22 cellular contexts compared by ENCODE assay signal in the genomic region with DNA sequence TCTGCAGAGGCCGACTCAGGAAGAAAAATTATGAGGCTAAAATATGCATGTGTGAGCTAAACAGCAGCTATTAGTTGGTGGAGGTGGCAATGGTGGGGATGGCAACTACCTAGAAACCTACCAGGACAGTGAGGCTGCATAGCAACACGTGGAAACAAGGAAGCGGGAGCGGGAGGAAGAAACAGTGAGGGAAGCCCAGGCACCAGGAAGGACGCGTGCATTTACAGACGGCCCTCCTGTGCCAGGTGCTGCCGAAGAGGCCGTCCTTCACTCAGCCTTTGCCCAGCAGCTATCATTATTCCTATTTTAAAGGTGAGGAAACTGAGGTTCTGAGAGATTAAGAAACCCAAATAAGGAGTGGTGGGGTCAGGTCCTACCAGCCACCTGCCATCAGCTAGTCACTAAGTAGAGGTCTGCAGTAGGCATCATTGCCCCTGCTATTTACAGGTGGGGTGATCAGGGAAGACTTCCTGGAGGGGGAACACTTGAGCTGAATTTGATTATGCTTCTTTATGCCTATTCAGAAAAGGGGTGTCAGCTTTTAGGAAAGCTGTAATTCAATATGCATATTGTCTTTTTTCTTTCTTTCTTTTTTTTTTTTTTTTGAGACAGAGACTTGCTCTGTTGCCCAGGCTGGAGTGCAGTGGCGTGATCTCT.
DNase-seq lines count a peak whose midpoint lies in the region; ATAC-seq, FAIRE-seq and TF ChIP-seq lines count a peak whose summit lies in the region.
"Had no signal": no experiment of that assay in that cellular context is flagged by ENCODE, and none has a peak within 500 bp of the region (broad histone marks: within the 10 kb centered on the region; RNA-seq: fewer than 3 reads in every experiment).

No MANE protein-coding gene starts in this region.

- in situ Hi-C loops in K562 (cut with MboI) = no loop called here

- TF ChIP-seq RAD21 in K562 (CRISPR knock-in tag; conservative IDR thresholded peaks at IDR 0.05 in 1 of 2, IDR thresholded peaks at IDR 0.05 in 1 of 2) = no peak

- no peaks in the 10 kb centered on the region for H3K9me1 ChIP-seq in K562 (ENCODE audit: control insufficient read depth, insufficient read depth, low read length)

- no peak overlapping the region for H3K9ac ChIP-seq in K562 (ENCODE audit: insufficient read depth in 1 of 2, low read depth in 2 of 2, low read length in 2 of 2)
- H3K9ac ChIP-seq: BLaER1 had no signal

- 55% methylated on average over 6 of the region's 10 CpGs for WGBS in K562 (ENCODE audit: insufficient coverage, low coverage, missing lambda C conversion rate)
- 90% methylated on average over 10 of the region's 10 CpGs for WGBS in suprapubic skin

- no peak overlapping the region for H3K4me2 ChIP-seq in K562 (ENCODE audit: insufficient read depth, low read length)
- H3K4me2 ChIP-seq in osteoblast (ENCODE audit: insufficient read depth, low read length) = no peak overlapping the region
- H3K4me2 ChIP-seq: BLaER1 had no signal

- no peak overlapping the region for H3K27ac ChIP-seq in K562 (ENCODE audit: extremely low read depth, low read depth, low read length)
- H3K27ac ChIP-seq in upper lobe of right lung = no peak overlapping the region
- no peak overlapping the region for H3K27ac ChIP-seq in osteoblast (ENCODE audit: low read depth, low read length)
- H3K27ac ChIP-seq in suprapubic skin = no peak overlapping the region
- H3K27ac ChIP-seq: BLaER1, SJSA1 had no signal

- no TSS peak for BruUV-seq in K562 (replicated peaks; lab: Mats Ljungman, UMichigan)

- H3K79me2 ChIP-seq in K562 (ENCODE audit: control insufficient read depth, insufficient read depth, low read length) (no peaks in the 10 kb centered on the region), osteoblast (ENCODE audit: insufficient read depth, low read length) (no peaks in the 10 kb centered on the region)

- POLR2A ChIA-PET in K562 (lab: Yijun Ruan, JAX) = interaction anchor here (0.7 to 1.9 kb wide), 4 partner anchors 8 to 52 kb away, joined by 3 to 9 read pairs (median 4); no protein-coding TSS in a partner anchor

- intact Hi-C loops in K562 (cut with micrococcal nuclease) = no loop called here
- intact Hi-C loops in posterior vena cava (cut with DNase I) = no loop called here
- intact Hi-C loops in upper lobe of right lung (cut with DNase I) = no loop called here

- H3K4me1 ChIP-seq in K562 (replicated peaks in 1 of 2; ENCODE audit: control insufficient read depth in 2 of 2, insufficient read depth in 2 of 2, low read length in 2 of 2) (0 out of 5 replicates have a peak, but pooled peaks cover 0 to 2% of the 10 kb centered on the region in 2 experiments), upper lobe of right lung (no peaks in the 10 kb centered on the region), osteoblast (ENCODE audit: insufficient read depth, low read length) (no peaks in the 10 kb centered on the region), suprapubic skin (no peaks in the 10 kb centered on the region)
- H3K4me1 ChIP-seq: SJSA1 had no signal

- H3K4me3 ChIP-seq in H7 (ENCODE audit: insufficient read depth, low read depth, low read length) (no peak overlapping the region), K562 (no peak overlapping the region), upper lobe of right lung (no peak overlapping the region), osteoblast (ENCODE audit: insufficient read depth, low read length) (no peak overlapping the region), suprapubic skin (no peak overlapping the region)
- H3K4me3 ChIP-seq: BLaER1, SJSA1 had no signal

- TF ChIP-seq EP300 in K562 (IDR thresholded peaks at IDR 0.05; ENCODE audit: low read length) (no peak), suprapubic skin (IDR thresholded peaks at IDR 0.05) (no peak)

- ATAC-seq in K562 = no peak
- ATAC-seq in upper lobe of right lung = no peak
- ATAC-seq: HCT116, HepG2 had no signal

- DNase-seq in H7 = peak; percentile 34
- no peak for DNase-seq in K562 (ENCODE audit: extremely low read depth in 1 of 4, low spot score in 3 of 4)
- peak; percentile 6 for DNase-seq in posterior vena cava (ENCODE audit: low spot score)
- DNase-seq in upper lobe of right lung = peak; percentile 23
- DNase-seq in osteoblast (ENCODE audit: insufficient read length, low spot score, missing footprints) = no peak
- no peak for DNase-seq in suprapubic skin (ENCODE audit: low spot score in 2 of 2)
- no peak for DNase-seq in putamen (ENCODE audit: low spot score)
- DNase-seq: CD4-positive, CD25-positive, alpha-beta regulatory T cell; GOT3; Kasumi-1; NCI-H1105; NCI-H2029; NCI-H446 treated with DMSO at 0.1 percent for 48 hours; NCI-H526; Right ventricle myocardium superior; RPMI8226 had no signal

- H3K36me3 ChIP-seq in H7 (replicated peaks; ENCODE audit: control insufficient read depth, insufficient read depth, low read length) (no peaks in the 10 kb centered on the region), K562 (ENCODE audit: control insufficient read depth, insufficient read depth, low read length) (no peaks in the 10 kb centered on the region), upper lobe of right lung (no peaks in the 10 kb centered on the region), osteoblast (ENCODE audit: insufficient read depth, low read length) (no peaks in the 10 kb centered on the region), suprapubic skin (no peaks in the 10 kb centered on the region)
- H3K36me3 ChIP-seq: SJSA1 had no signal

- H3K27me3 ChIP-seq in H7 (ENCODE audit: control insufficient read depth, insufficient read depth, low read length) = no peaks in the 10 kb centered on the region
- H3K27me3 ChIP-seq in K562 (ENCODE audit: control insufficient read depth in 2 of 2, insufficient read depth in 2 of 2, low read length in 2 of 2) = no peaks in the 10 kb centered on the region
- no peaks in the 10 kb centered on the region for H3K27me3 ChIP-seq in upper lobe of right lung
- H3K27me3 ChIP-seq in osteoblast (ENCODE audit: insufficient read depth, low read length) = no peaks in the 10 kb centered on the region
- H3K27me3 ChIP-seq in suprapubic skin = no peaks in the 10 kb centered on the region
- H3K27me3 ChIP-seq: BLaER1, SJSA1 had no signal

- H3K9me3 ChIP-seq in K562 (replicated peaks; ENCODE audit: control insufficient read depth, insufficient read depth, low read depth, low read length) (no peaks in the 10 kb centered on the region), upper lobe of right lung (no peaks in the 10 kb centered on the region), osteoblast (ENCODE audit: low read depth, low read length) (no peaks in the 10 kb centered on the region), suprapubic skin (no peaks in the 10 kb centered on the region)
- H3K9me3 ChIP-seq: BLaER1, SJSA1 had no signal

- FAIRE-seq in K562 (lab: Jason Lieb, UNC) = no peak
- FAIRE-seq: A204.1, G401.6, HepG2 had no signal

- CTCF ChIA-PET in K562 (lab: Yijun Ruan, JAX; ENCODE audit: low intra/inter-chr PET ratio) = no interaction called here

- H2AFZ ChIP-seq in K562 (ENCODE audit: low read depth, low read length) (no peak overlapping the region), osteoblast (ENCODE audit: low read length) (no peak overlapping the region)

- TF ChIP-seq POLR2A in K562 (conservative IDR thresholded peaks at IDR 0.05) (no peak), suprapubic skin (IDR thresholded peaks at IDR 0.05) (no peak)

- H4K20me1 ChIP-seq in K562 (replicated peaks; ENCODE audit: control insufficient read depth, insufficient read depth, low read length) (0 out of 2 replicates have a peak, but pooled peaks cover 4% of the 10 kb centered on the region), osteoblast (ENCODE audit: insufficient read depth, low read length) (peaks cover under 1% of the 10 kb centered on the region)
- H4K20me1 ChIP-seq: BLaER1 had no signal

- no peak for TF ChIP-seq CTCF in K562 (IDR thresholded peaks at IDR 0.05 in 2 of 3, conservative IDR thresholded peaks at IDR 0.05 in 1 of 3; ENCODE audit: insufficient read depth in 2 of 3, low read depth in 1 of 3, low read length in 3 of 3)
- no peak for TF ChIP-seq CTCF in upper lobe of right lung (IDR thresholded peaks at IDR 0.05)
- no peak for TF ChIP-seq CTCF in osteoblast (IDR thresholded peaks at IDR 0.05; ENCODE audit: extremely low read depth, low read depth, low read length)
- no peak for TF ChIP-seq CTCF in suprapubic skin (IDR thresholded peaks at IDR 0.05)

TF ChIP-seq in K562, 482 proteins besides CTCF, POLR2A, EP300 and RAD21:
- TF ChIP-seq SAFB (IDR thresholded peaks at IDR 0.05; ENCODE audit: borderline replicate concordance, low read depth, low read length) (no peak), ZNF77 (CRISPR knock-in tag; IDR thresholded peaks at IDR 0.05) (no peak), SOX6 (IDR thresholded peaks at IDR 0.05) (no peak), ZFP36 (IDR thresholded peaks at IDR 0.05; ENCODE audit: low read depth, low read length, partially characterized antibody) (peak; percentile 70)

Comparison
In these comparisons a context has a peak if more than half of its experiments do, and no peak if none do; other contexts are left out.
1. DNase-seq: peak in H7 (single experiment), posterior vena cava (single experiment) and upper lobe of right lung (single experiment); none in K562 (0 of 4), osteoblast (single experiment), suprapubic skin (0 of 2) and putamen (single experiment).